ENCODE assay signal across 13 cellular contexts in the genomic region with DNA sequence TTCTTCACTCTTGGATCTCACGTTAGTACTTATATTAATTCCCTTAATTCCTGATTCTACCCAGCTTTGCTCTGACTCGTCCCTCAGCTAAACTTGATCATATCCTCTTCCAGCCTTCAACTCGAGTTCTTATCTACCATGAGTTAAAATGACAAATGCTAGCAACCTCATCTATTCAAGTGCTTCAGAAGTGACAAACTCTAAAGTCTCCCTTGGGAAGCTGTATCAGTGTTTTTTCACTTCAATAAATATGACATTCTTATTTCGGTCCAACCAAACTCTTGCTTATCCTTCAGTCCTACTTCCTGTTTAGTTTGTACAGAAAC.
A peak's percentile ranks its signal among the peaks of the same experiment; 100 is the strongest.
DNase-seq lines count a peak whose midpoint lies in the region; ATAC-seq and TF ChIP-seq lines count a peak whose summit lies in the region.
"Had no signal": no experiment of that assay in that cellular context is flagged by ENCODE, and none has a peak within 500 bp of the region (broad histone marks: within the 10 kb centered on the region; RNA-seq: fewer than 3 reads in every experiment).

No MANE protein-coding gene starts in this region.

- in situ Hi-C loops in GM13977 (cut with MboI; ENCODE audit: low pct_unique_long_range_greater_than_20kb, low sequenced_read_pairs, unreplicated experiment) = no loop called here

- peaks cover 0 to 43% (median 23%) of the 10 kb centered on the region in 4 donors for H3K4me1 ChIP-seq in tibial nerve

- H3K27ac Mint-ChIP-seq in activated CD4-positive, alpha-beta T cell treated with anti-CD3 and anti-CD28 coated beads for 36 hours = peak overlapping the region; percentile 17
- H3K27ac Mint-ChIP-seq in immature natural killer cell = peak overlapping the region; percentile 2 to 61 (median 33)
- H3K27ac Mint-ChIP-seq: activated CD4-positive, alpha-beta T cell treated with anti-CD3 and anti-CD28 coated beads, Interleukin-2, amount 10 ng/mL, durations not matched to agents 7 days and 5 days had no signal

- H3K27me3 Mint-ChIP-seq in activated CD4-positive, alpha-beta T cell treated with anti-CD3 and anti-CD28 coated beads for 36 hours = no peaks in the 10 kb centered on the region
- peaks cover 0 to 2% (median 0%) of the 10 kb centered on the region in 3 donors for H3K27me3 Mint-ChIP-seq in immature natural killer cell (ENCODE audit: low read depth in 3 of 3)
- H3K27me3 Mint-ChIP-seq: activated CD4-positive, alpha-beta T cell treated with anti-CD3 and anti-CD28 coated beads, Interleukin-2, amount 10 ng/mL, durations not matched to agents 7 days and 5 days had no signal

- peaks cover 52% of the 10 kb centered on the region for H3K36me3 Mint-ChIP-seq in activated CD4-positive, alpha-beta T cell treated with anti-CD3 and anti-CD28 coated beads for 36 hours (ENCODE audit: low read depth)
- peaks cover 0 to 12% (median 4%) of the 10 kb centered on the region in 3 donors for H3K36me3 Mint-ChIP-seq in immature natural killer cell

- peaks cover 40% of the 10 kb centered on the region for H3K4me1 Mint-ChIP-seq in activated CD4-positive, alpha-beta T cell treated with anti-CD3 and anti-CD28 coated beads for 36 hours
- peaks cover 42 to 83% of the 10 kb centered on the region in 2 donors for H3K4me1 Mint-ChIP-seq in immature natural killer cell

- no peak overlapping the region for H3K4me3 ChIP-seq in tibial nerve
- H3K4me3 ChIP-seq: gastroesophageal sphincter had no signal

- TF ChIP-seq EP300 in tibial nerve (IDR thresholded peaks at IDR 0.05) = no peak

- WGBS in tibial nerve, 2 donors = 21 to 23% methylated on average over 4 of the region's 4 CpGs

- H3K9me3 Mint-ChIP-seq in activated CD4-positive, alpha-beta T cell treated with anti-CD3 and anti-CD28 coated beads for 36 hours (ENCODE audit: low read depth) = no peaks in the 10 kb centered on the region
- no peaks in the 10 kb centered on the region for H3K9me3 Mint-ChIP-seq in immature natural killer cell

- H3K27ac ChIP-seq in VCaP (peak overlapping the region; percentile 33), tibial nerve (peak overlapping the region in 3 of 4 donors; percentile 49 to 79 (median 72))

- CTCF ChIA-PET in activated CD4-positive, alpha-beta T cell treated with anti-CD3 and anti-CD28 coated beads for 36 hours (lab: Charles Lee) = interaction anchor here (0.6 to 1.4 kb wide), 2 partner anchors 8 to 86 kb away, joined by 3 to 5 read pairs; no protein-coding TSS in a partner anchor

- H3K9me3 ChIP-seq in tibial nerve = no peaks in the 10 kb centered on the region
- H3K9me3 ChIP-seq: gastroesophageal sphincter had no signal

- POLR2A ChIA-PET in activated CD4-positive, alpha-beta T cell treated with anti-CD3 and anti-CD28 coated beads for 36 hours (lab: Charles Lee) = interaction anchor here (0.7 kb wide), 1 partner anchor 61 kb away, joined by 3 read pairs; no protein-coding TSS in a partner anchor

- no peak for TF ChIP-seq CTCF in VCaP (conservative IDR thresholded peaks at IDR 0.05)
- TF ChIP-seq CTCF in tibial nerve (IDR thresholded peaks at IDR 0.05) = no peak
- no peak for TF ChIP-seq CTCF in GM13977 (IDR thresholded peaks at IDR 0.05; ENCODE audit: extremely low read depth, insufficient read depth, missing control alignments)

- intact Hi-C loops in activated CD4-positive, alpha-beta T cell treated with anti-CD3 and anti-CD28 coated beads for 36 hours (cut with DNase I, micrococcal nuclease) = no loop called here

- H3K4me3 Mint-ChIP-seq in activated CD4-positive, alpha-beta T cell treated with anti-CD3 and anti-CD28 coated beads for 36 hours = no peak overlapping the region
- no peak overlapping the region for H3K4me3 Mint-ChIP-seq in immature natural killer cell
- H3K4me3 Mint-ChIP-seq: activated CD4-positive, alpha-beta T cell treated with anti-CD3 and anti-CD28 coated beads, Interleukin-2, amount 10 ng/mL, durations not matched to agents 7 days and 5 days had no signal

- no peak for DNase-seq in activated CD4-positive, alpha-beta T cell treated with anti-CD3 and anti-CD28 coated beads for 36 hours
- no peak for DNase-seq in activated CD4-positive, alpha-beta T cell treated with anti-CD3 and anti-CD28 coated beads, Interleukin-2, amount 50 U/mL, for 1 hour
- no peak for DNase-seq in immature natural killer cell
- DNase-seq in tibial nerve (ENCODE audit: low spot score in 2 of 2) = no peak
- no peak for DNase-seq in NCI-H1694 treated with DMSO at 0.1 percent for 48 hours (lab: John Stamatoyannopoulos, UW)
- DNase-seq in GM13977 (ENCODE audit: low spot score) = no peak
- DNase-seq in GM19238 (ENCODE audit: insufficient read length, low spot score) = no peak
- DNase-seq: activated CD4-positive, alpha-beta T cell treated with anti-CD3 and anti-CD28 coated beads, Interleukin-2, amount 10 ng/mL, durations not matched to agents 7 days and 5 days; amniotic stem cell; NCI-H1092 treated with DMSO at 0.1 percent for 48 hours; RPMI8226 had no signal

- H3K27me3 ChIP-seq in tibial nerve = no peaks in the 10 kb centered on the region
- H3K27me3 ChIP-seq: gastroesophageal sphincter had no signal

- ATAC-seq in activated CD4-positive, alpha-beta T cell treated with anti-CD3 and anti-CD28 coated beads for 36 hours = no peak

- no peak for TF ChIP-seq POLR2A in tibial nerve (IDR thresholded peaks at IDR 0.05)

- H3K36me3 ChIP-seq in tibial nerve = peaks cover 0 to 8% (median 0%) of the 10 kb centered on the region in 3 donors
